In the genomic region with DNA sequence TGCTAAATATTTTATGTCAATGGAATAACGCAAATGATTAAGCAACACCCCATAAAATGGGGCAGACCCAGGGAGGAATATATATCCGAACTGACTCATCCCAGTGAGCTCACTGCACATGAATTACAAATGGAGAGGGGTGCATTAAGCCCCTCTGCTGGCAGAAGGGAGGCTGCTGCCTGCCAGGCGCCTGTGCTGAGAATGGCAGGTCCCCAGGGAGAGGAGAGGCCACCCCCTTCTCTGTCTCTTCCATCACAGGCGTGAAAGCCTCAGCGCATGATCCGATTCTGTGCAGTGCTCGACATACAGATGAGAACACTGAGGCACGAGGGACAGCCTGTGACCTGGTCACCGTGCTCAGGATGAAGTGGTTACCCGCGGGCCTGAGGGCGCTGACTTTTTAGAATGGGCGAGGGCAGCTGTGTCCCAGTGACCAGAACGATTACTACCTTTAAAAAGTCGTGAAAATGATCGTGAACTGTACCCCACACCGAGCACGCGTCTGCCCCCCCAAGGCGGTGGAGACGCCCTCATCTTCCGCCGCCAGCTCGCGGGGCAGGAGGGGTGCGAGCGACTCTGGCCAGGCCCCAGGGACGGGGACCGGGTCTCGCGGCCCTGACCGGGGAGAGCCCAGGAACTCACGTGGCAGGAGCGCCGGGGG, we compare ENCODE assay signal across 1 cellular context.
TF ChIP-seq lines count a peak whose summit lies in the region.

No MANE protein-coding gene starts in this region.

TF ChIP-seq in HepG2, 621 proteins besides CTCF, POLR2A, EP300 and RAD21 (continued from another document):
- TF ChIP-seq, protein P1, sequence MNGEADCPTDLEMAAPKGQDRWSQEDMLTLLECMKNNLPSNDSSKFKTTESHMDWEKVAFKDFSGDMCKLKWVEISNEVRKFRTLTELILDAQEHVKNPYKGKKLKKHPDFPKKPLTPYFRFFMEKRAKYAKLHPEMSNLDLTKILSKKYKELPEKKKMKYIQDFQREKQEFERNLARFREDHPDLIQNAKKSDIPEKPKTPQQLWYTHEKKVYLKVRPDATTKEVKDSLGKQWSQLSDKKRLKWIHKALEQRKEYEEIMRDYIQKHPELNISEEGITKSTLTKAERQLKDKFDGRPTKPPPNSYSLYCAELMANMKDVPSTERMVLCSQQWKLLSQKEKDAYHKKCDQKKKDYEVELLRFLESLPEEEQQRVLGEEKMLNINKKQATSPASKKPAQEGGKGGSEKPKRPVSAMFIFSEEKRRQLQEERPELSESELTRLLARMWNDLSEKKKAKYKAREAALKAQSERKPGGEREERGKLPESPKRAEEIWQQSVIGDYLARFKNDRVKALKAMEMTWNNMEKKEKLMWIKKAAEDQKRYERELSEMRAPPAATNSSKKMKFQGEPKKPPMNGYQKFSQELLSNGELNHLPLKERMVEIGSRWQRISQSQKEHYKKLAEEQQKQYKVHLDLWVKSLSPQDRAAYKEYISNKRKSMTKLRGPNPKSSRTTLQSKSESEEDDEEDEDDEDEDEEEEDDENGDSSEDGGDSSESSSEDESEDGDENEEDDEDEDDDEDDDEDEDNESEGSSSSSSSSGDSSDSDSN (CRISPR knock-in tag; IDR thresholded peaks at IDR 0.05), result peak; percentile 36; the same call in 1 of the 2 replicates
- TF ChIP-seq ZNF629 (CRISPR knock-in tag; conservative IDR thresholded peaks at IDR 0.05) (peak; percentile 69), MYC (CRISPR knock-in tag; IDR thresholded peaks at IDR 0.05; ENCODE audit: borderline replicate concordance) (peak; percentile 66; the same call in 1 of the 2 replicates), ZNF451 (CRISPR knock-in tag; IDR thresholded peaks at IDR 0.05) (peak; percentile 23; the same call in 1 of the 2 replicates), ZMYM2 (CRISPR knock-in tag; IDR thresholded peaks at IDR 0.05) (0 out of 2 replicates have a peak, but pooled peaks have one; percentile 7), ARHGAP35 (CRISPR knock-in tag; IDR thresholded peaks at IDR 0.05; ENCODE audit: borderline replicate concordance) (0 out of 2 replicates have a peak, but pooled peaks have one; percentile 26), MYNN (CRISPR knock-in tag; IDR thresholded peaks at IDR 0.05; ENCODE audit: low read depth) (0 out of 2 replicates have a peak, but pooled peaks have one; percentile 44), MXD4 (CRISPR knock-in tag; IDR thresholded peaks at IDR 0.05) (peak; percentile 37; the same call in 1 of the 2 replicates), KMT2B (CRISPR knock-in tag; IDR thresholded peaks at IDR 0.05) (0 out of 2 replicates have a peak, but pooled peaks have one; percentile 23), MED1 (CRISPR knock-in tag; IDR thresholded peaks at IDR 0.05) (0 out of 2 replicates have a peak, but pooled peaks have one; percentile 5), ZNF709 (CRISPR knock-in tag; IDR thresholded peaks at IDR 0.05) (peak; percentile 25; the same call in 1 of the 2 replicates)
- TF ChIP-seq, protein P2, sequence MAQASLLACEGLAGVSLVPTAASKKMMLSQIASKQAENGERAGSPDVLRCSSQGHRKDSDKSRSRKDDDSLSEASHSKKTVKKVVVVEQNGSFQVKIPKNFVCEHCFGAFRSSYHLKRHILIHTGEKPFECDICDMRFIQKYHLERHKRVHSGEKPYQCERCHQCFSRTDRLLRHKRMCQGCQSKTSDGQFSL (CRISPR knock-in tag; IDR thresholded peaks at IDR 0.05), result peak; percentile 82; the same call in 1 of the 2 replicates
- TF ChIP-seq, protein P3, sequence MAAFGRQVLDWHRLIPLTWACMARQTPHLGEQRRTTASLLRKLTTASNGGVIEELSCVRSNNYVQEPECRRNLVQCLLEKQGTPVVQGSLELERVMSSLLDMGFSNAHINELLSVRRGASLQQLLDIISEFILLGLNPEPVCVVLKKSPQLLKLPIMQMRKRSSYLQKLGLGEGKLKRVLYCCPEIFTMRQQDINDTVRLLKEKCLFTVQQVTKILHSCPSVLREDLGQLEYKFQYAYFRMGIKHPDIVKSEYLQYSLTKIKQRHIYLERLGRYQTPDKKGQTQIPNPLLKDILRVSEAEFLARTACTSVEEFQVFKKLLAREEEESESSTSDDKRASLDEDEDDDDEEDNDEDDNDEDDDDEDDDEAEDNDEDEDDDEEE (CRISPR knock-in tag; IDR thresholded peaks at IDR 0.05), result 0 out of 2 replicates have a peak, but pooled peaks have one; percentile 15
TF ChIP-seq in HepG2: peak in this region for 18; not testable (repeated sequence) for 603.
